ENCODE assay signal across 8 cellular contexts in genomic region chr2:95402004-95402369, GRCh38. TPM values are rescaled to one million over a fixed set of nuclear protein-coding genes. Genes with fewer than 3 reads are reported as not detected.
A peak's percentile ranks its signal among the peaks of the same experiment; 100 is the strongest.
DNase-seq lines count a peak whose midpoint lies in the region; ATAC-seq, FAIRE-seq and TF ChIP-seq lines count a peak whose summit lies in the region.
"Not testable (repeated sequence)": the region's sequence is repeated elsewhere in the genome, so short reads cannot be mapped to it uniquely, and the experiment has no call there.

No MANE protein-coding gene starts in this region.

- not testable (repeated sequence) for H2BK5ac ChIP-seq in H1 (ENCODE audit: low read depth, low read length)

- not testable (repeated sequence) for H3K27me3 Mint-ChIP-seq in activated CD8-positive, alpha-beta T cell treated with anti-CD3 and anti-CD28 coated beads for 36 hours

- H3K79me1 ChIP-seq in H1 (ENCODE audit: low read depth, low read length), result not testable (repeated sequence)

- not testable (repeated sequence) for H2BK15ac ChIP-seq in H1 (ENCODE audit: low read length)

- not testable (repeated sequence) for TF ChIP-seq RAD21 in H1 (IDR thresholded peaks at IDR 0.05 in 1 of 2, conservative IDR thresholded peaks at IDR 0.05 in 1 of 2; ENCODE audit: low read depth in 2 of 2, low read length in 2 of 2)

- not testable (repeated sequence) for H2BK12ac ChIP-seq in H1 (ENCODE audit: low read depth, low read length)

- CTCF ChIA-PET in activated CD8-positive, alpha-beta T cell treated with anti-CD3 and anti-CD28 coated beads for 36 hours (lab: Charles Lee), result interaction anchor here (1.0 to 3.7 kb wide), 6 partner anchors 9 to 237 kb away, joined by 3 to 25 read pairs (median 10); partner anchors contain the start of gene ZNF2
- CTCF ChIA-PET in H1 (lab: Charles Lee; ENCODE audit: partially characterized antibody), result interaction anchor here (0.9 to 1.6 kb wide), 2 partner anchors 57 to 170 kb away, joined by 3 to 7 read pairs; no protein-coding TSS in a partner anchor

- intact Hi-C loops in activated CD8-positive, alpha-beta T cell treated with anti-CD3 and anti-CD28 coated beads for 36 hours (cut with micrococcal nuclease); sciatic nerve (cut with DNase I): not testable (repeated sequence)

- H2AK5ac ChIP-seq in H1 (ENCODE audit: low read depth, low read length), result not testable (repeated sequence)

- H2AFZ ChIP-seq in H1 (ENCODE audit: low read length), result peak overlapping the region; percentile 92

- H3K36me3 ChIP-seq in BE2C; H1 (ENCODE audit: control insufficient read depth in 2 of 4, insufficient read depth in 4 of 4, low read length in 3 of 4): not testable (repeated sequence)

- H2BK20ac ChIP-seq in H1 (ENCODE audit: low read length), result not testable (repeated sequence)

- H3K4me3 Mint-ChIP-seq in activated CD8-positive, alpha-beta T cell treated with anti-CD3 and anti-CD28 coated beads for 36 hours, result peak overlapping the region; percentile 96

- H3K4me2 ChIP-seq in H1 (ENCODE audit: insufficient read depth in 1 of 2, low read depth in 2 of 2, low read length in 2 of 2), result peak overlapping the region; percentile 80 to 87

- POLR2A ChIA-PET in activated CD8-positive, alpha-beta T cell treated with anti-CD3 and anti-CD28 coated beads for 36 hours (lab: Charles Lee), result not testable (repeated sequence)
- POLR2A ChIA-PET in H1 (lab: Charles Lee; ENCODE audit: partially characterized antibody), result interaction anchor here (1.5 kb wide), 1 partner anchor 56 kb away, joined by 4 read pairs; no protein-coding TSS in a partner anchor

- not testable (repeated sequence) for H3K14ac ChIP-seq in H1 (ENCODE audit: insufficient read length)

- not testable (repeated sequence) for H3K9me3 ChIP-seq in BE2C; H1 (ENCODE audit: insufficient read depth in 2 of 2, low read depth in 1 of 2, low read length in 1 of 2)

- FAIRE-seq in H1 (lab: Jason Lieb, UNC), result not testable (repeated sequence)

- H3K27me3 ChIP-seq in BE2C; H1 (replicated peaks in 1 of 4; ENCODE audit: control insufficient read depth in 3 of 4, extremely low read depth in 1 of 4, insufficient read depth in 3 of 4, low read length in 3 of 4); layer of hippocampus (ENCODE audit: control insufficient read depth, insufficient read depth, low read length): not testable (repeated sequence)

- not testable (repeated sequence) for TF ChIP-seq POLR2A in H1 (IDR thresholded peaks at IDR 0.05; ENCODE audit: control extremely low read depth in 1 of 2, low read depth in 2 of 2, low read length in 2 of 2)

- 3% methylated on average over 9 of the region's 10 CpGs; no CpG with 5 or more reads in 1 of the 2 experiments for WGBS in H1 (ENCODE audit: extremely low coverage in 1 of 2, insufficient coverage in 1 of 2, insufficient read length in 1 of 2, insufficient replicate concordance in 2 of 2, low coverage in 1 of 2, low lambda C conversion rate in 2 of 2, missing lambda C conversion rate in 1 of 2), 2 experiments

- H2BK120ac ChIP-seq in H1 (replicated peaks; ENCODE audit: low read depth, low read length), result not testable (repeated sequence)

- peak overlapping the region; percentile 75 for H3K4me3 ChIP-seq in BE2C (ENCODE audit: low read depth, low read length)
- peak overlapping the region; percentile 80 to 99 (median 96) for H3K4me3 ChIP-seq in H1 (ENCODE audit: extremely low read depth in 1 of 4, insufficient read depth in 2 of 4, low read depth in 3 of 4, low read length in 4 of 4)

- peak overlapping the region; percentile 95 for H3K27ac Mint-ChIP-seq in activated CD8-positive, alpha-beta T cell treated with anti-CD3 and anti-CD28 coated beads for 36 hours

- H3K4me1 ChIP-seq in BE2C; H1 (replicated peaks in 1 of 4; ENCODE audit: control insufficient read depth in 3 of 4, insufficient read depth in 4 of 4, low read length in 3 of 4): not testable (repeated sequence)

- H3K23me2 ChIP-seq in H1 (ENCODE audit: low read depth, low read length), result not testable (repeated sequence)

- not testable (repeated sequence) for H4K20me1 ChIP-seq in H1 (replicated peaks in 1 of 2; ENCODE audit: control insufficient read depth in 1 of 2, insufficient read depth in 2 of 2, low read length in 2 of 2)

- not testable (repeated sequence) for H3K27ac ChIP-seq in H1 (ENCODE audit: low read depth, low read length)
- peak overlapping the region; percentile 62 for H3K27ac ChIP-seq in layer of hippocampus (ENCODE audit: low read depth, low read length)

- not testable (repeated sequence) for H4K91ac ChIP-seq in H1 (replicated peaks; ENCODE audit: insufficient read length, low read length)

- peak; percentile 26 for ATAC-seq in GM19035 (IDR thresholded peaks at IDR 0.05; ENCODE audit: unreplicated experiment)
- peak; percentile 19 for ATAC-seq in HG02884 (IDR thresholded peaks at IDR 0.05; ENCODE audit: unreplicated experiment)
- peak; percentile 19 for ATAC-seq in activated CD8-positive, alpha-beta T cell treated with anti-CD3 and anti-CD28 coated beads for 36 hours
- peak; percentile 53 for ATAC-seq in sciatic nerve

- not testable (repeated sequence) for H3K4ac ChIP-seq in H1 (replicated peaks; ENCODE audit: insufficient read length, low read depth, low read length)

- not testable (repeated sequence) for H4K5ac ChIP-seq in H1 (ENCODE audit: insufficient read length, low read depth, low read length)

- not testable (repeated sequence) for H3K9me3 Mint-ChIP-seq in activated CD8-positive, alpha-beta T cell treated with anti-CD3 and anti-CD28 coated beads for 36 hours

- not testable (repeated sequence) for TF ChIP-seq EP300 in H1 (IDR thresholded peaks at IDR 0.05; ENCODE audit: borderline replicate concordance in 1 of 2, low read depth in 2 of 2, low read length in 2 of 2)

- H3K18ac ChIP-seq in H1 (ENCODE audit: extremely low read depth, low read length), result not testable (repeated sequence)

- DNase-seq in BE2C; H1 (ENCODE audit: low read depth in 1 of 2, low spot score in 2 of 2); sciatic nerve (ENCODE audit: low spot score): not testable (repeated sequence)
- DNase-seq in NCI-H128 (lab: John Stamatoyannopoulos, UW; ENCODE audit: unreplicated experiment), result peak; percentile 3
- DNase-seq in activated CD8-positive, alpha-beta T cell treated with anti-CD3 and anti-CD28 coated beads for 36 hours, result peak; percentile 10

- H3K9ac ChIP-seq in H1 (replicated peaks in 1 of 4; ENCODE audit: extremely low read depth in 1 of 4, low read depth in 3 of 4, low read length in 3 of 4), result peak overlapping the region in 3 of 4 experiments; percentile 12 to 89 (median 81); a peak in 4 of 7 replicates

- not testable (repeated sequence) for TF ChIP-seq CTCF in BE2C (IDR thresholded peaks at IDR 0.05; ENCODE audit: low read depth, low read length); activated CD8-positive, alpha-beta T cell treated with anti-CD3 and anti-CD28 coated beads for 36 hours (IDR thresholded peaks at IDR 0.05); H1 (IDR thresholded peaks at IDR 0.05; ENCODE audit: control extremely low read depth in 1 of 3, insufficient read depth in 1 of 3, low read depth in 1 of 3, low read length in 3 of 3)

- H3K79me2 ChIP-seq in H1 (ENCODE audit: control insufficient read depth in 1 of 2, insufficient read depth in 2 of 2, low read length in 2 of 2), result peaks cover 0 to 13% of the 10 kb centered on the region in 2 experiments; a peak in 2 of 4 replicates

- not testable (repeated sequence) for H3K23ac ChIP-seq in H1 (ENCODE audit: insufficient read length)

- not testable (repeated sequence) for H3K56ac ChIP-seq in H1 (replicated peaks; ENCODE audit: insufficient read length, low read depth, low read length)

- not testable (repeated sequence) for H3K36me3 Mint-ChIP-seq in activated CD8-positive, alpha-beta T cell treated with anti-CD3 and anti-CD28 coated beads for 36 hours (ENCODE audit: low read depth)

- peaks cover 16% of the 10 kb centered on the region for H3K4me1 Mint-ChIP-seq in activated CD8-positive, alpha-beta T cell treated with anti-CD3 and anti-CD28 coated beads for 36 hours (ENCODE audit: low read depth)

- H4K8ac ChIP-seq in H1 (ENCODE audit: extremely low read depth, insufficient read depth, low read length), result not testable (repeated sequence)

RNA-seq across cellular contexts. Expression of gene FAHD2A, which starts 0.5 kb away (rescaled TPM):
- polyA plus RNA-seq in BE2C (2012; ENCODE audit: insufficient read depth, insufficient read length, low read depth), result 8.2 TPM
- 10 to 100 TPM; 40.8 to 44.0 TPM for total RNA-seq in activated CD8-positive, alpha-beta T cell treated with anti-CD3 and anti-CD28 coated beads for 36 hours
- total RNA-seq in H1 (2021; fragmentation: NEBNext Ultra II Directional; extraction: Animal tissue kit (Norgen Biotek cat#: 25700)), result 25.8 and 26.7 TPM in 2 replicates
- 24.2 and 28.6 TPM in 2 replicates for polyA plus RNA-seq in H1 (2011; rRNA removed)
- 35.7 TPM for polyA plus RNA-seq in H1 (2011; cell fraction: cytosol; rRNA removed)
- 57.5 TPM for polyA plus RNA-seq in H1 (2011; cell fraction: nucleus; rRNA removed)
- polyA plus RNA-seq in H1 (2012, experiment 1 of 2), result 21.9 to 28.1 TPM (median 26.1 TPM) in 4 replicates
- 23.9 TPM for polyA plus RNA-seq in H1 (2012, experiment 2 of 2)
- polyA plus RNA-seq in H1 (2013, experiment 1 of 2), result 17.4 TPM
- 16.6 TPM for polyA plus RNA-seq in H1 (2013, experiment 2 of 2)
- polyA minus RNA-seq in H1 (2011; rRNA and poly(A)+ RNA removed), result 28.0 and 35.5 TPM in 2 replicates
- 18.2 TPM for polyA minus RNA-seq in H1 (2011; cell fraction: cytosol; rRNA and poly(A)+ RNA removed)
- polyA minus RNA-seq in H1 (2011; cell fraction: nucleus; rRNA and poly(A)+ RNA removed), result 32.5 TPM
- 31.8 TPM for total RNA-seq in sciatic nerve
